In genomic region chr10:16866861-16867260, GRCh38 we compare ENCODE assay signal across 16 cellular contexts. TPM values are rescaled to one million over a fixed set of nuclear protein-coding genes. Genes with fewer than 3 reads are reported as not detected.
DNase-seq lines count a peak whose midpoint lies in the region; ATAC-seq, FAIRE-seq and TF ChIP-seq lines count a peak whose summit lies in the region.
"Had no signal": no experiment of that assay in that cellular context is flagged by ENCODE, and none has a peak within 500 bp of the region (broad histone marks: within the 10 kb centered on the region; RNA-seq: fewer than 3 reads in every experiment).

No MANE protein-coding gene starts in this region.

- CTCF ChIA-PET in WTC11 (lab: Charles Lee), result interaction anchor here (0.8 to 1.3 kb wide), 2 partner anchors 10 to 364 kb away, joined by 3 to 5 read pairs; no protein-coding TSS in a partner anchor
- CTCF ChIA-PET in naive thymus-derived CD4-positive, alpha-beta T cell (lab: Charles Lee), result interaction anchor here (0.5 kb wide), 1 partner anchor 964 kb away, joined by 4 read pairs; no protein-coding TSS in a partner anchor

- H3K4me3 ChIP-seq in HUES6 (ENCODE audit: low read depth, low read length), result 0 out of 2 replicates have a peak overlapping the region, but pooled peaks have one; percentile 13
- no peak overlapping the region for H3K4me3 ChIP-seq in naive thymus-derived CD4-positive, alpha-beta T cell (ENCODE audit: low read length)
- H3K4me3 ChIP-seq: BLaER1, K562 had no signal

- no peak overlapping the region for H3K27ac ChIP-seq in HUES6 (ENCODE audit: low read depth, low read length)
- H3K27ac ChIP-seq in naive thymus-derived CD4-positive, alpha-beta T cell (ENCODE audit: low read depth, low read length), result no peak overlapping the region
- H3K27ac ChIP-seq: 22Rv1, BLaER1 had no signal

- peak; percentile 29 for FAIRE-seq in A204.1 (lab: Jason Lieb, UNC)
- FAIRE-seq: GM19239, K562 had no signal

- H3K27me3 ChIP-seq in HUES6 (ENCODE audit: control insufficient read depth, insufficient read depth, low read length), result no peaks in the 10 kb centered on the region
- no peaks in the 10 kb centered on the region for H3K27me3 ChIP-seq in naive thymus-derived CD4-positive, alpha-beta T cell (ENCODE audit: control insufficient read depth in 2 of 2, insufficient read depth in 2 of 2, low read length in 2 of 2)
- H3K27me3 ChIP-seq: BLaER1 had no signal

- DNase-seq in WTC11 (ENCODE audit: low spot score) (no peak), retina (peak; percentile 46), NCI-H146 treated with DMSO at 0.1 percent for 48 hours (lab: John Stamatoyannopoulos, UW; ENCODE audit: unreplicated experiment) (no peak)
- DNase-seq in naive thymus-derived CD4-positive, alpha-beta T cell, result no peak
- DNase-seq: AML-193; Caco-2; CD8-positive, alpha-beta memory T cell; DND-41; GDM1 had no signal

- H3K4me1 ChIP-seq in HUES6 (ENCODE audit: control insufficient read depth, insufficient read depth, low read length), result peaks cover 28% of the 10 kb centered on the region
- no peaks in the 10 kb centered on the region for H3K4me1 ChIP-seq in naive thymus-derived CD4-positive, alpha-beta T cell (ENCODE audit: control insufficient read depth in 2 of 2, insufficient read depth in 2 of 2, low read length in 2 of 2)
- H3K4me1 ChIP-seq: Caco-2 had no signal

- H3K9me3 ChIP-seq in HUES6 (ENCODE audit: control insufficient read depth, insufficient read depth, low read depth, low read length), result peaks cover 2% of the 10 kb centered on the region; the same call in 1 of the 2 replicates
- H3K9me3 ChIP-seq in naive thymus-derived CD4-positive, alpha-beta T cell (ENCODE audit: control insufficient read depth in 2 of 3, low read length in 3 of 3), result no peaks in the 10 kb centered on the region
- H3K9me3 ChIP-seq: Caco-2 had no signal

- H3K9me3 Mint-ChIP-seq in WTC11, result peaks cover 9% of the 10 kb centered on the region
- peaks cover 0 to 3% (median 0%) of the 10 kb centered on the region in 11 donors for H3K9me3 Mint-ChIP-seq in naive thymus-derived CD4-positive, alpha-beta T cell
- H3K9me3 Mint-ChIP-seq: CD8-positive, alpha-beta memory T cell had no signal

- no peaks in the 10 kb centered on the region; the same call in 1 of the 2 replicates for H3K36me3 Mint-ChIP-seq in WTC11
- peaks cover 0 to 39% (median 22%) of the 10 kb centered on the region in 5 donors for H3K36me3 Mint-ChIP-seq in naive thymus-derived CD4-positive, alpha-beta T cell

- peak overlapping the region; percentile 38; the same call in 1 of the 2 replicates for H3K4me3 Mint-ChIP-seq in WTC11
- no peak overlapping the region for H3K4me3 Mint-ChIP-seq in naive thymus-derived CD4-positive, alpha-beta T cell
- H3K4me3 Mint-ChIP-seq: CD8-positive, alpha-beta memory T cell had no signal

- no peak for TF ChIP-seq CTCF in WTC11 (IDR thresholded peaks at IDR 0.05)

- intact Hi-C loops in naive thymus-derived CD4-positive, alpha-beta T cell (cut with micrococcal nuclease), result no loop called here

- ATAC-seq in WTC11 (no peak), HG03457 (IDR thresholded peaks at IDR 0.05; ENCODE audit: unreplicated experiment) (no peak)
- no peak for ATAC-seq in naive thymus-derived CD4-positive, alpha-beta T cell
- ATAC-seq: K562 had no signal

- H3K4me1 Mint-ChIP-seq in WTC11, result peaks cover 40% of the 10 kb centered on the region
- peaks cover 0 to 2% (median 0%) of the 10 kb centered on the region in 7 donors for H3K4me1 Mint-ChIP-seq in naive thymus-derived CD4-positive, alpha-beta T cell
- H3K4me1 Mint-ChIP-seq: CD8-positive, alpha-beta memory T cell had no signal

- no peaks in the 10 kb centered on the region for H3K36me3 ChIP-seq in HUES6 (ENCODE audit: control insufficient read depth, insufficient read depth, low read length)
- H3K36me3 ChIP-seq in naive thymus-derived CD4-positive, alpha-beta T cell (ENCODE audit: control insufficient read depth in 2 of 3, insufficient read depth in 3 of 3, low read length in 3 of 3), result no peaks in the 10 kb centered on the region
- H3K36me3 ChIP-seq: BLaER1 had no signal

- no peak overlapping the region for H3K9ac ChIP-seq in HUES6 (ENCODE audit: low read length)
- H3K9ac ChIP-seq: BLaER1 had no signal

- POLR2A ChIA-PET in WTC11 (lab: Charles Lee), result no interaction called here
- POLR2A ChIA-PET in naive thymus-derived CD4-positive, alpha-beta T cell (lab: Charles Lee), result no interaction called here

- H3K27me3 Mint-ChIP-seq in WTC11 (ENCODE audit: low read depth), result no peaks in the 10 kb centered on the region
- H3K27me3 Mint-ChIP-seq in naive thymus-derived CD4-positive, alpha-beta T cell, result peaks cover 0 to 22% (median 0%) of the 10 kb centered on the region in 5 donors

- H3K27ac Mint-ChIP-seq in WTC11, result no peak overlapping the region
- no peak overlapping the region for H3K27ac Mint-ChIP-seq in naive thymus-derived CD4-positive, alpha-beta T cell
- H3K27ac Mint-ChIP-seq: CD8-positive, alpha-beta memory T cell had no signal

TF ChIP-seq in WTC11, 78 proteins besides CTCF, POLR2A, EP300 and RAD21:
- TF ChIP-seq E2F1 (CRISPR knock-in tag; IDR thresholded peaks at IDR 0.05) (no peak), ZNF281 (CRISPR knock-in tag; IDR thresholded peaks at IDR 0.05) (no peak), IRF1 (CRISPR knock-in tag; IDR thresholded peaks at IDR 0.05) (no peak), SP1 (CRISPR knock-in tag; conservative IDR thresholded peaks at IDR 0.05) (no peak), ZMAT4 (CRISPR knock-in tag; IDR thresholded peaks at IDR 0.05) (no peak), ZNF121 (CRISPR knock-in tag; IDR thresholded peaks at IDR 0.05) (no peak), TEAD4 (CRISPR knock-in tag; IDR thresholded peaks at IDR 0.05) (no peak), SMAD4 (CRISPR knock-in tag; IDR thresholded peaks at IDR 0.05) (no peak), ZNF263 (CRISPR knock-in tag; IDR thresholded peaks at IDR 0.05; ENCODE audit: low read depth) (no peak), ETV6 (CRISPR knock-in tag; IDR thresholded peaks at IDR 0.05) (no peak), MYBL2 (CRISPR knock-in tag; IDR thresholded peaks at IDR 0.05) (no peak), TCF7 (CRISPR knock-in tag; IDR thresholded peaks at IDR 0.05; ENCODE audit: low read depth) (no peak), CREB1 (CRISPR knock-in tag; IDR thresholded peaks at IDR 0.05) (no peak), NFYB (CRISPR knock-in tag; conservative IDR thresholded peaks at IDR 0.05; ENCODE audit: low read depth) (no peak), ATF1 (CRISPR knock-in tag; IDR thresholded peaks at IDR 0.05) (no peak), GTF2I (CRISPR knock-in tag; conservative IDR thresholded peaks at IDR 0.05) (no peak)

RNA-seq across cellular contexts. Expression of gene RSU1, which starts 49.6 kb away (rescaled TPM):
- total RNA-seq in WTC11 (2021), result 46.4 to 52.4 TPM (median 51.8 TPM) in 3 replicates
- 10 to 100 TPM; 36.1 to 86.7 (median 48.7) TPM for total RNA-seq in naive thymus-derived CD4-positive, alpha-beta T cell
- polyA plus RNA-seq in naive thymus-derived CD4-positive, alpha-beta T cell, result 100 to 1,000 TPM; 102 to 108 TPM
